In genomic region chr7:128103498-128104108, GRCh38 we compare ENCODE assay signal across 1 cellular context.
A peak's percentile ranks its signal among the peaks of the same experiment; 100 is the strongest.
TF ChIP-seq lines count a peak whose summit lies in the region.

No MANE protein-coding gene starts in this region.

TF ChIP-seq in HepG2, 621 proteins besides CTCF, POLR2A, EP300 and RAD21 (continued from another document and continues in another):
- TF ChIP-seq ZBTB14 (CRISPR knock-in tag; IDR thresholded peaks at IDR 0.05) (no peak), ZNF598 (CRISPR knock-in tag; IDR thresholded peaks at IDR 0.05; ENCODE audit: borderline replicate concordance) (no peak), CBX1 (IDR thresholded peaks at IDR 0.05; ENCODE audit: low read depth) (no peak), MYPOP (CRISPR knock-in tag; IDR thresholded peaks at IDR 0.05) (peak; percentile 77), SKI (IDR thresholded peaks at IDR 0.05; ENCODE audit: partially characterized antibody) (peak; percentile 12), PATZ1 (CRISPR knock-in tag; IDR thresholded peaks at IDR 0.05) (no peak; the same call in 1 of the 2 replicates), RFX1 (IDR thresholded peaks at IDR 0.05) (no peak), ZBTB44 (CRISPR knock-in tag; IDR thresholded peaks at IDR 0.05) (0 out of 2 replicates have a peak, but pooled peaks have one; percentile 1), YY1 (IDR thresholded peaks at IDR 0.05; ENCODE audit: insufficient read depth, insufficient replicate concordance, low read depth, low read length) (peak; percentile 24), RBM39 (IDR thresholded peaks at IDR 0.05; ENCODE audit: low read depth, low read length, poor library complexity, severe bottlenecking) (no peak), THAP9 (CRISPR knock-in tag; IDR thresholded peaks at IDR 0.05; ENCODE audit: borderline replicate concordance) (peak; percentile 76; the same call in 1 of the 2 replicates), SOX13 (IDR thresholded peaks at IDR 0.05) (no peak), SOX13 (CRISPR knock-in tag; conservative IDR thresholded peaks at IDR 0.05 in 1 of 2, IDR thresholded peaks at IDR 0.05 in 1 of 2) (peak in 1 of 2 experiments; percentile 70; a peak in 1 of 4 replicates), RFXANK (CRISPR knock-in tag; IDR thresholded peaks at IDR 0.05) (no peak), IRX3 (CRISPR knock-in tag; IDR thresholded peaks at IDR 0.05; ENCODE audit: borderline replicate concordance, low read depth) (no peak), ZNF569 (CRISPR knock-in tag; IDR thresholded peaks at IDR 0.05; ENCODE audit: borderline replicate concordance) (no peak), MED13 (CRISPR knock-in tag; IDR thresholded peaks at IDR 0.05) (no peak), ISL2 (CRISPR knock-in tag; IDR thresholded peaks at IDR 0.05) (peak; percentile 75; the same call in 1 of the 2 replicates), ZNF276 (CRISPR knock-in tag; IDR thresholded peaks at IDR 0.05; ENCODE audit: low read depth) (no peak), PRPF4 (IDR thresholded peaks at IDR 0.05; ENCODE audit: low read depth, low read length, poor library complexity, severe bottlenecking) (no peak), ZNF562 (CRISPR knock-in tag; IDR thresholded peaks at IDR 0.05; ENCODE audit: borderline replicate concordance) (no peak), ZNF773 (CRISPR knock-in tag; IDR thresholded peaks at IDR 0.05; ENCODE audit: borderline replicate concordance) (no peak), ZNF7 (CRISPR knock-in tag; IDR thresholded peaks at IDR 0.05) (no peak), THAP7 (CRISPR knock-in tag; IDR thresholded peaks at IDR 0.05) (0 out of 2 replicates have a peak, but pooled peaks have one; percentile 48), ZNF335 (CRISPR knock-in tag; IDR thresholded peaks at IDR 0.05) (0 out of 2 replicates have a peak, but pooled peaks have one; percentile 57), ZNF282 (IDR thresholded peaks at IDR 0.05; ENCODE audit: partially characterized antibody) (no peak), NFE2 (CRISPR knock-in tag; IDR thresholded peaks at IDR 0.05) (no peak), ZNF629 (CRISPR knock-in tag; conservative IDR thresholded peaks at IDR 0.05) (peak; percentile 98), ZNF317 (CRISPR knock-in tag; IDR thresholded peaks at IDR 0.05) (no peak), SOX6 (IDR thresholded peaks at IDR 0.05) (no peak), SOX6 (CRISPR knock-in tag; IDR thresholded peaks at IDR 0.05) (peak; percentile 85), MLX (CRISPR knock-in tag; IDR thresholded peaks at IDR 0.05) (peak; percentile 74), ZNF792 (CRISPR knock-in tag; IDR thresholded peaks at IDR 0.05) (peak; percentile 28; the same call in 1 of the 2 replicates), ZNF256 (CRISPR knock-in tag; conservative IDR thresholded peaks at IDR 0.05) (no peak), ZBTB21 (CRISPR knock-in tag; IDR thresholded peaks at IDR 0.05) (no peak), ZNF770 (CRISPR knock-in tag; IDR thresholded peaks at IDR 0.05) (peak; percentile 91), ZNF230 (CRISPR knock-in tag; IDR thresholded peaks at IDR 0.05) (no peak), LCORL (IDR thresholded peaks at IDR 0.05) (no peak), LCORL (CRISPR knock-in tag; IDR thresholded peaks at IDR 0.05) (peak; percentile 94), PITX1 (CRISPR knock-in tag; IDR thresholded peaks at IDR 0.05) (no peak; the same call in 1 of the 2 replicates), TMF1 (CRISPR knock-in tag; IDR thresholded peaks at IDR 0.05; ENCODE audit: low read depth) (no peak), SAFB2 (CRISPR knock-in tag; IDR thresholded peaks at IDR 0.05; ENCODE audit: borderline replicate concordance, low read depth) (no peak), ZNF503 (CRISPR knock-in tag; IDR thresholded peaks at IDR 0.05) (peak; percentile 78), KDM1A (CRISPR knock-in tag; IDR thresholded peaks at IDR 0.05) (peak; percentile 76), ZNF501 (CRISPR knock-in tag; IDR thresholded peaks at IDR 0.05) (no peak), AHR (CRISPR knock-in tag; IDR thresholded peaks at IDR 0.05) (0 out of 2 replicates have a peak, but pooled peaks have one; percentile 49), FUBP1 (CRISPR knock-in tag; IDR thresholded peaks at IDR 0.05; ENCODE audit: borderline replicate concordance) (0 out of 2 replicates have a peak, but pooled peaks have one; percentile 32), MEIS2 (CRISPR knock-in tag; IDR thresholded peaks at IDR 0.05) (peak; percentile 71), ZSCAN22 (CRISPR knock-in tag; IDR thresholded peaks at IDR 0.05) (no peak), POLR2AphosphoS5 (IDR thresholded peaks at IDR 0.05; ENCODE audit: low read depth, low read length) (no peak)
